ENCODE assay signal across 11 cellular contexts in genomic region chr3:177282028-177282655, GRCh38.
A peak's percentile ranks its signal among the peaks of the same experiment; 100 is the strongest.
DNase-seq lines count a peak whose midpoint lies in the region; ATAC-seq, FAIRE-seq and TF ChIP-seq lines count a peak whose summit lies in the region.
"Had no signal": no experiment of that assay in that cellular context is flagged by ENCODE, and none has a peak within 500 bp of the region (broad histone marks: within the 10 kb centered on the region; RNA-seq: fewer than 3 reads in every experiment).

No MANE protein-coding gene starts in this region.

- H3K4me3 ChIP-seq in HL-60 (replicated peaks; ENCODE audit: insufficient read depth, low read length) (no peak overlapping the region), small intestine (ENCODE audit: low read depth in 1 of 2, low read length in 2 of 2) (no peak overlapping the region)

- FAIRE-seq in small intestine (lab: Jason Lieb, UNC): no peak
- FAIRE-seq: colon had no signal

- no peak for ATAC-seq in esophagus mucosa
- no peak for ATAC-seq in HG03460 (IDR thresholded peaks at IDR 0.05; ENCODE audit: unreplicated experiment)

- WGBS in small intestine, 3 donors: 33 to 66% (median 50%) methylated on average over 1 of the region's 1 CpG

- H3K9me3 ChIP-seq in small intestine (ENCODE audit: control insufficient read depth, low read depth): no peaks in the 10 kb centered on the region

- H3K4me1 ChIP-seq in small intestine (ENCODE audit: control insufficient read depth in 2 of 2, insufficient read depth in 1 of 2, low read depth in 1 of 2, low read length in 1 of 2): peaks cover 4 to 22% of the 10 kb centered on the region in 2 donors

- peak overlapping the region; percentile 23; the same call in 1 of the 2 replicates for H3K27ac ChIP-seq in HL-60 (replicated peaks)
- H3K27ac ChIP-seq in small intestine (ENCODE audit: low read depth in 1 of 2, low read length in 1 of 2): peak overlapping the region; percentile 34 to 57

- H3K27me3 ChIP-seq in HL-60 (ENCODE audit: insufficient read depth, poor library complexity, severe bottlenecking) (no peaks in the 10 kb centered on the region), small intestine (ENCODE audit: control insufficient read depth in 2 of 2, insufficient read depth in 2 of 2, low read length in 2 of 2) (no peaks in the 10 kb centered on the region)

- no peak for TF ChIP-seq CTCF in HL-60 (IDR thresholded peaks at IDR 0.05; ENCODE audit: insufficient read depth, low read length)

- DNase-seq in HL-60 (ENCODE audit: low read depth in 1 of 2, low spot score in 1 of 2): peak in 1 of 2 experiments; percentile 8
- peak; percentile 74 for DNase-seq in NCI-H2029 (lab: John Stamatoyannopoulos, UW)
- DNase-seq in SHP77 (lab: John Stamatoyannopoulos, UW): peak; percentile 72 to 81
- DNase-seq in small intestine: peak; percentile 83
- no peak for DNase-seq in NCI-H1048 (lab: John Stamatoyannopoulos, UW)
- DNase-seq: activated CD4-positive, alpha-beta T cell treated with anti-CD3 and anti-CD28 coated beads for 4 hours; foreskin fibroblast; SIG-M5 had no signal

- H3K36me3 ChIP-seq in small intestine (ENCODE audit: control insufficient read depth in 2 of 2, insufficient read depth in 2 of 2, low read length in 2 of 2): no peaks in the 10 kb centered on the region
